15 cellular contexts compared by ENCODE assay signal in the genomic region with DNA sequence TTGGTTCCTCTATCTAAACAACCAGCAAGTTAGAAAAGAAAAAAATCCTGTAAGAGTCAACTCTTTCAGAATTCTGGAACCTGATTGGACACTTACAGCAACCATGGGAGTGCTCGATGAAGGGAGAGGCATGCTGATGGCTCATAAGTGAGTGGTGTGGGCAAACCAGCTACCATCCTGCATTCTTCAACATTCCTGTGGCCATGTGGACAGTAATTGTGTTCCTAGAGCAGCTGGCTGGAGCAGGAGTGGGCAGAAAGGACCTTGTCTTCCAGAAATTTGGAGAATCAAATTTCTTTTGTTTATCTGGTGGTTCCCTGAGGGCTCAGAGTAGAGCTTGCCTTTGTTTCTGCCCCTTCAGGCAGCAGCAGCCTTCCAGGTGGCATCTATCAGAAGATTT. TPM values are rescaled to one million over a fixed set of nuclear protein-coding genes. Genes with fewer than 3 reads are reported as not detected.
DNase-seq lines count a peak whose midpoint lies in the region; ATAC-seq, FAIRE-seq and TF ChIP-seq lines count a peak whose summit lies in the region.
"Had no signal": no experiment of that assay in that cellular context is flagged by ENCODE, and none has a peak within 500 bp of the region (broad histone marks: within the 10 kb centered on the region; RNA-seq: fewer than 3 reads in every experiment).

No MANE protein-coding gene starts in this region.

- no peaks in the 10 kb centered on the region for H3K79me1 ChIP-seq in IMR-90 (ENCODE audit: low read depth in 1 of 2, low read length in 2 of 2)

- CTCF ChIA-PET in IMR-90 (lab: Yijun Ruan, JAX): interaction anchor here (0.6 to 0.7 kb wide), 3 partner anchors 18 to 417 kb away, joined by 3 read pairs; no protein-coding TSS in a partner anchor

- H3K9me1 ChIP-seq in IMR-90 (ENCODE audit: insufficient read depth, low read length) (peaks cover 7% of the 10 kb centered on the region; the same call in 1 of the 2 replicates), keratinocyte (ENCODE audit: control insufficient read depth, extremely low read depth, insufficient read depth, low read length) (no peaks in the 10 kb centered on the region)

- no peaks in the 10 kb centered on the region for H3K9me3 ChIP-seq in IMR-90 (ENCODE audit: control insufficient read depth, insufficient read depth, low read length)
- H3K9me3 ChIP-seq in keratinocyte (ENCODE audit: control insufficient read depth, low read depth, low read length): no peaks in the 10 kb centered on the region
- H3K9me3 ChIP-seq in pancreas: no peaks in the 10 kb centered on the region

- H3K27ac ChIP-seq in IMR-90 (ENCODE audit: insufficient read depth, low read length) (peak overlapping the region; percentile 7; the same call in 1 of the 2 replicates), keratinocyte (ENCODE audit: control insufficient read depth, insufficient read depth, low read length) (no peak overlapping the region), pancreas (no peak overlapping the region)

- H2BK15ac ChIP-seq in IMR-90 (ENCODE audit: low read depth, low read length): no peak overlapping the region

- TF ChIP-seq RAD21 in IMR-90 (IDR thresholded peaks at IDR 0.05; ENCODE audit: low read length): no peak

- dilution Hi-C loops in IMR-90 (cut with HindIII; ENCODE audit: low sequenced_read_pairs, unreplicated experiment): no loop called here
- dilution Hi-C loops in keratinocyte (cut with MboI; ENCODE audit: extremely low pct_ligation_motif_present, low sequenced_read_pairs): no loop called here

- no peak overlapping the region; the same call in 1 of the 2 replicates for H2BK20ac ChIP-seq in IMR-90 (ENCODE audit: low read depth, low read length)

- no peak overlapping the region for H3K56ac ChIP-seq in IMR-90 (ENCODE audit: extremely low read depth, insufficient read depth, low read length)

- BruUV-seq in IMR-90 (replicated peaks; lab: Mats Ljungman, UMichigan): no TSS peak

- FAIRE-seq in keratinocyte (lab: Jason Lieb, UNC): peak; percentile 94
- no peak for FAIRE-seq in pancreas (lab: Jason Lieb, UNC)
- FAIRE-seq: GM12891 had no signal

- TF ChIP-seq POLR2A in IMR-90 (IDR thresholded peaks at IDR 0.05; ENCODE audit: low read depth, low read length): no peak

- DNase-seq in AG20443 (ENCODE audit: low spot score) (peak; percentile 93), IMR-90 (peak; percentile 94), astrocyte of the spinal cord (ENCODE audit: low read depth, low spot score) (peak; percentile 86), keratinocyte (ENCODE audit: low read depth, low spot score) (peak; percentile 11), ecto neural progenitor cell (ENCODE audit: low spot score) (no peak), mesenteric fat pad (ENCODE audit: low spot score) (no peak), retina (no peak), pancreas (no peak)
- DNase-seq: activated T-cell treated with anti-CD3 and anti-CD28 coated beads, Interleukin-2, amount 50 U/mL, for 1 hour; CD4-positive, CD25-positive, alpha-beta regulatory T cell; NCI-H526 treated with DMSO at 0.1 percent for 48 hours; stimulated activated CD4-positive, alpha-beta T cell treated with anti-CD3 and anti-CD28 coated beads, Interleukin-2, amount 100 ng/mL, for 48 hours; T-helper 9 cell had no signal

- ATAC-seq in IMR-90 (ENCODE audit: low read depth) (peak; percentile 99), pancreas (no peak)

- H2AK9ac ChIP-seq in IMR-90 (replicated peaks; ENCODE audit: low read depth, low read length, poor library complexity): no peak overlapping the region

- H2BK120ac ChIP-seq in IMR-90 (ENCODE audit: low read depth, low read length): no peak overlapping the region

- H4K5ac ChIP-seq in IMR-90 (ENCODE audit: low read depth, low read length): no peak overlapping the region

- H3K27me3 ChIP-seq in IMR-90 (ENCODE audit: control insufficient read depth, insufficient read depth, low read length): peaks cover 2% of the 10 kb centered on the region; the same call in 1 of the 2 replicates
- H3K27me3 ChIP-seq in keratinocyte (ENCODE audit: control insufficient read depth, extremely low read depth, insufficient read depth, low read length): no peaks in the 10 kb centered on the region
- no peaks in the 10 kb centered on the region for H3K27me3 ChIP-seq in pancreas

- POLR2A ChIA-PET in IMR-90 (lab: Charles Lee; ENCODE audit: unreplicated experiment): interaction anchor here (0.6 to 0.8 kb wide), 4 partner anchors 12 to 235 kb away, joined by 3 to 6 read pairs (median 3); no protein-coding TSS in a partner anchor

- H4K8ac ChIP-seq in IMR-90 (ENCODE audit: low read depth in 2 of 2, low read length in 2 of 2): peak overlapping the region in 1 of 2 experiments; percentile 13; a peak in 1 of 4 replicates

- H3K4me1 ChIP-seq in IMR-90 (ENCODE audit: control insufficient read depth, insufficient read depth, low read length) (peaks cover 8% of the 10 kb centered on the region), keratinocyte (ENCODE audit: control insufficient read depth, extremely low read depth, insufficient read depth, low read length) (peaks cover 13% of the 10 kb centered on the region), pancreas (no peaks in the 10 kb centered on the region)

- no peaks in the 10 kb centered on the region for H3K79me2 ChIP-seq in keratinocyte (ENCODE audit: control insufficient read depth, insufficient read depth, low read length)

- WGBS in IMR-90 (ENCODE audit: extremely low coverage in 2 of 2, insufficient read length in 1 of 2), 2 experiments: no CpG with 5 or more reads among the region's 1 CpG
- WGBS in pancreas, 2 donors: 46 to 57% methylated on average over 1 of the region's 1 CpG

- intact Hi-C loops in IMR-90 (cut with micrococcal nuclease): no loop called here
- intact Hi-C loops in pancreas (cut with DNase I): no loop called here

- no peak for TF ChIP-seq CTCF in IMR-90 (conservative IDR thresholded peaks at IDR 0.05; ENCODE audit: low read depth, low read length)
- no peak for TF ChIP-seq CTCF in astrocyte of the spinal cord (IDR thresholded peaks at IDR 0.05; ENCODE audit: low read depth, low read length)
- TF ChIP-seq CTCF in keratinocyte (optimal IDR thresholded peaks at IDR 0.05 in 1 of 3, IDR thresholded peaks at IDR 0.05 in 1 of 3, conservative IDR thresholded peaks at IDR 0.05 in 1 of 3; ENCODE audit: extremely low read depth in 1 of 3, insufficient read depth in 2 of 3, low read length in 3 of 3): no peak
- TF ChIP-seq CTCF in pancreas (IDR thresholded peaks at IDR 0.05): no peak

- no peak overlapping the region for H4K91ac ChIP-seq in IMR-90 (ENCODE audit: insufficient read depth, low read depth, low read length)

- H2AFZ ChIP-seq in IMR-90 (replicated peaks; ENCODE audit: low read length, poor library complexity) (peak overlapping the region; percentile 36), keratinocyte (ENCODE audit: control insufficient read depth, low read length) (no peak overlapping the region)

- no peak overlapping the region for H3K9ac ChIP-seq in IMR-90 (ENCODE audit: low read depth, low read length)
- no peak overlapping the region for H3K9ac ChIP-seq in keratinocyte (ENCODE audit: control insufficient read depth, extremely low read depth, insufficient read depth, low read length)

- no peak overlapping the region for H2AK5ac ChIP-seq in IMR-90 (ENCODE audit: low read depth, low read length)

- H3K4me2 ChIP-seq in IMR-90 (ENCODE audit: low read depth, low read length) (peak overlapping the region; percentile 21; the same call in 1 of the 2 replicates), keratinocyte (ENCODE audit: control insufficient read depth, extremely low read depth, insufficient read depth, low read depth, low read length) (peak overlapping the region; percentile 31)

- H3K23ac ChIP-seq in IMR-90 (ENCODE audit: low read depth, low read length): no peak overlapping the region

- H3K4me3 ChIP-seq in IMR-90 (ENCODE audit: insufficient read depth, low read depth, low read length) (no peak overlapping the region), astrocyte of the spinal cord (ENCODE audit: low read depth, low read length) (no peak overlapping the region), keratinocyte (ENCODE audit: control insufficient read depth in 2 of 3, extremely low read depth in 1 of 3, insufficient read depth in 2 of 3, low read depth in 1 of 3, low read length in 3 of 3) (no peak overlapping the region), pancreas (no peak overlapping the region)

- no peak overlapping the region for H3K18ac ChIP-seq in IMR-90 (ENCODE audit: low read depth, low read length)

- peak overlapping the region; percentile 3 for H2BK5ac ChIP-seq in IMR-90 (ENCODE audit: low read depth, low read length, poor library complexity, severe bottlenecking)

- H4K20me1 ChIP-seq in IMR-90 (ENCODE audit: insufficient read depth, low read length): no peaks in the 10 kb centered on the region
- no peaks in the 10 kb centered on the region for H4K20me1 ChIP-seq in keratinocyte (ENCODE audit: control insufficient read depth, extremely low read depth, insufficient read depth, low read length)

- in situ Hi-C loops in IMR-90 (cut with MboI; ENCODE audit: low sequenced_read_pairs): no loop called here
- in situ Hi-C loops in astrocyte of the spinal cord (cut with HindIII; ENCODE audit: low sequenced_read_pairs): no loop called here

- no peaks in the 10 kb centered on the region for H3K36me3 ChIP-seq in IMR-90 (ENCODE audit: control insufficient read depth, insufficient read depth, low read length)
- no peaks in the 10 kb centered on the region for H3K36me3 ChIP-seq in keratinocyte (ENCODE audit: control insufficient read depth in 2 of 2, extremely low read depth in 1 of 2, insufficient read depth in 2 of 2, low read length in 2 of 2)
- H3K36me3 ChIP-seq in pancreas: no peaks in the 10 kb centered on the region

- no peak overlapping the region for H3K4ac ChIP-seq in IMR-90 (ENCODE audit: low read depth, low read length)

- no peak overlapping the region for H3K14ac ChIP-seq in IMR-90 (replicated peaks; ENCODE audit: low read depth, low read length)

RNA-seq across cellular contexts. Expression of a gene that starts 22.5 kb away (rescaled TPM):
- not detected in 2 replicates for total RNA-seq in IMR-90 (2012; rRNA removed)
- polyA plus RNA-seq in IMR-90 (2012; rRNA removed): 0.24 TPM in 1 of 2 replicates, not detected in the other
- polyA plus RNA-seq in IMR-90 (2012; cell fraction: cytosol; rRNA removed): not detected in 2 replicates
- 0.40 TPM in 1 of 2 replicates, not detected in the other for polyA plus RNA-seq in IMR-90 (2012; cell fraction: nucleus; rRNA removed; ENCODE audit: low replicate concordance)
- polyA plus RNA-seq in keratinocyte: 0.19 to 2.9 TPM (median 0.59 TPM) in 3 replicates
- polyA plus RNA-seq in keratinocyte (2011; ENCODE audit: low read depth): not detected
- 2.0 and 4.9 TPM in 2 replicates for polyA plus RNA-seq in keratinocyte (2011; cell fraction: cytosol; rRNA removed)
- 3.4 and 6.0 TPM in 2 replicates for polyA plus RNA-seq in keratinocyte (2011; cell fraction: nucleus; rRNA removed)
- 0.25 and 2.2 TPM in 2 replicates for polyA plus RNA-seq in keratinocyte (2012; ENCODE audit: low replicate concordance)
- polyA minus RNA-seq in keratinocyte: not detected in 3 replicates
- polyA minus RNA-seq in keratinocyte (2011; cell fraction: cytosol; rRNA and poly(A)+ RNA removed): not detected
- polyA minus RNA-seq in keratinocyte (2011; cell fraction: nucleus; rRNA and poly(A)+ RNA removed): not detected in 2 replicates
- not detected for total RNA-seq in mesenteric fat pad
- under 1 TPM in 1 of 6 donors, not detected in 5; 0.94 TPM for total RNA-seq in pancreas
- polyA plus RNA-seq in pancreas: 1 to 10 TPM; 1.9 to 2.3 TPM
- total RNA-seq: CD4-positive, CD25-positive, alpha-beta regulatory T cell; cerebellum had no signal
- polyA plus RNA-seq: CD4-positive, CD25-positive, alpha-beta regulatory T cell had no signal

RNA-seq across cellular contexts. Expression of a gene that starts 25.6 kb away (rescaled TPM):
- total RNA-seq in IMR-90 (2012; rRNA removed): 0.18 and 0.28 TPM in 2 replicates
- 0.07 and 0.14 TPM in 2 replicates for polyA plus RNA-seq in IMR-90 (2012; rRNA removed)
- polyA plus RNA-seq in IMR-90 (2012; cell fraction: cytosol; rRNA removed): 0.36 and 0.54 TPM in 2 replicates
- polyA plus RNA-seq in IMR-90 (2012; cell fraction: nucleus; rRNA removed; ENCODE audit: low replicate concordance): 0.05 and 0.21 TPM in 2 replicates
- 0.03 TPM in 1 of 3 replicates, not detected in the others for polyA plus RNA-seq in keratinocyte
- not detected for polyA plus RNA-seq in keratinocyte (2011; ENCODE audit: low read depth)
- polyA plus RNA-seq in keratinocyte (2011; cell fraction: cytosol; rRNA removed): not detected in 2 replicates
- polyA plus RNA-seq in keratinocyte (2011; cell fraction: nucleus; rRNA removed): not detected in 2 replicates
- not detected in 2 replicates for polyA plus RNA-seq in keratinocyte (2012; ENCODE audit: low replicate concordance)
- polyA minus RNA-seq in keratinocyte: not detected in 3 replicates
- not detected for polyA minus RNA-seq in keratinocyte (2011; cell fraction: cytosol; rRNA and poly(A)+ RNA removed)
- polyA minus RNA-seq in keratinocyte (2011; cell fraction: nucleus; rRNA and poly(A)+ RNA removed): not detected in 2 replicates
- total RNA-seq in mesenteric fat pad: 0.48 TPM
- 1 to 10 TPM in 2 of 6 donors, under 1 TPM in 4; 0.57 to 2.0 (median 0.88) TPM for total RNA-seq in pancreas
- 10 to 100 TPM in 1 of 2 donors, 1 to 10 TPM in 1; 6.9 to 18.2 TPM for polyA plus RNA-seq in pancreas
- total RNA-seq: CD4-positive, CD25-positive, alpha-beta regulatory T cell had no signal

RNA-seq across cellular contexts. Expression of a gene that starts 37.2 kb away (rescaled TPM):
- total RNA-seq in IMR-90 (2012; rRNA removed): 98.6 and 120 TPM in 2 replicates
- polyA plus RNA-seq in IMR-90 (2012; rRNA removed): 110 and 115 TPM in 2 replicates
- polyA plus RNA-seq in IMR-90 (2012; cell fraction: cytosol; rRNA removed): 108 and 137 TPM in 2 replicates
- 79.7 and 108 TPM in 2 replicates for polyA plus RNA-seq in IMR-90 (2012; cell fraction: nucleus; rRNA removed; ENCODE audit: low replicate concordance)
- 139 to 192 TPM (median 148 TPM) in 3 replicates for polyA plus RNA-seq in keratinocyte
- 50.6 TPM for polyA plus RNA-seq in keratinocyte (2011; ENCODE audit: low read depth)
- polyA plus RNA-seq in keratinocyte (2011; cell fraction: cytosol; rRNA removed): 149 and 154 TPM in 2 replicates
- 113 and 122 TPM in 2 replicates for polyA plus RNA-seq in keratinocyte (2011; cell fraction: nucleus; rRNA removed)
- polyA plus RNA-seq in keratinocyte (2012; ENCODE audit: low replicate concordance): 73.7 and 135 TPM in 2 replicates
- polyA minus RNA-seq in keratinocyte: 115 to 176 TPM (median 150 TPM) in 3 replicates
- 109 TPM for polyA minus RNA-seq in keratinocyte (2011; cell fraction: cytosol; rRNA and poly(A)+ RNA removed)
- polyA minus RNA-seq in keratinocyte (2011; cell fraction: nucleus; rRNA and poly(A)+ RNA removed): 40.9 and 56.7 TPM in 2 replicates
- 77.4 TPM for total RNA-seq in mesenteric fat pad
- total RNA-seq in pancreas: 10 to 100 TPM; 33.4 to 48.7 (median 38.8) TPM
- 10 to 100 TPM; 27.7 to 31.3 TPM for polyA plus RNA-seq in pancreas

RNA-seq across cellular contexts. Expression of a gene that starts 40.2 kb away (rescaled TPM):
- 136 and 163 TPM in 2 replicates for total RNA-seq in IMR-90 (2012; rRNA removed)
- polyA plus RNA-seq in IMR-90 (2012; rRNA removed): 142 and 165 TPM in 2 replicates
- 137 and 138 TPM in 2 replicates for polyA plus RNA-seq in IMR-90 (2012; cell fraction: cytosol; rRNA removed)
- polyA plus RNA-seq in IMR-90 (2012; cell fraction: nucleus; rRNA removed; ENCODE audit: low replicate concordance): 99.1 and 163 TPM in 2 replicates
- polyA plus RNA-seq in keratinocyte: 140 to 158 TPM (median 152 TPM) in 3 replicates
- 51.7 TPM for polyA plus RNA-seq in keratinocyte (2011; ENCODE audit: low read depth)
- polyA plus RNA-seq in keratinocyte (2011; cell fraction: cytosol; rRNA removed): 112 and 180 TPM in 2 replicates
- 78.5 and 91.9 TPM in 2 replicates for polyA plus RNA-seq in keratinocyte (2011; cell fraction: nucleus; rRNA removed)
- 90.4 and 165 TPM in 2 replicates for polyA plus RNA-seq in keratinocyte (2012; ENCODE audit: low replicate concordance)
- 77.2 to 216 TPM (median 100.0 TPM) in 3 replicates for polyA minus RNA-seq in keratinocyte
- polyA minus RNA-seq in keratinocyte (2011; cell fraction: cytosol; rRNA and poly(A)+ RNA removed): 81.9 TPM
- polyA minus RNA-seq in keratinocyte (2011; cell fraction: nucleus; rRNA and poly(A)+ RNA removed): 19.7 and 33.3 TPM in 2 replicates
- 60.2 TPM for total RNA-seq in mesenteric fat pad
- 10 to 100 TPM; 40.6 to 57.3 (median 47.7) TPM for total RNA-seq in pancreas
- polyA plus RNA-seq in pancreas: 10 to 100 TPM; 68.3 to 86.4 TPM

RNA-seq across cellular contexts. Expression of a gene that starts 59.4 kb away (rescaled TPM):
- 1.1 and 1.4 TPM in 2 replicates for total RNA-seq in IMR-90 (2012; rRNA removed)
- 5.5 and 5.7 TPM in 2 replicates for polyA plus RNA-seq in IMR-90 (2012; rRNA removed)
- 5.5 and 7.4 TPM in 2 replicates for polyA plus RNA-seq in IMR-90 (2012; cell fraction: cytosol; rRNA removed)
- polyA plus RNA-seq in IMR-90 (2012; cell fraction: nucleus; rRNA removed; ENCODE audit: low replicate concordance): 21.5 and 34.8 TPM in 2 replicates
- 0.03 to 0.18 TPM (median 0.03 TPM) in 3 replicates for polyA plus RNA-seq in keratinocyte
- polyA plus RNA-seq in keratinocyte (2011; ENCODE audit: low read depth): 0.27 TPM
- polyA plus RNA-seq in keratinocyte (2011; cell fraction: cytosol; rRNA removed): 0.06 and 0.08 TPM in 2 replicates
- 0.14 and 0.25 TPM in 2 replicates for polyA plus RNA-seq in keratinocyte (2011; cell fraction: nucleus; rRNA removed)
- 0.24 and 0.34 TPM in 2 replicates for polyA plus RNA-seq in keratinocyte (2012; ENCODE audit: low replicate concordance)
- 0.06 to 0.13 TPM in 2 of 3 replicates, not detected in the other for polyA minus RNA-seq in keratinocyte
- not detected for polyA minus RNA-seq in keratinocyte (2011; cell fraction: cytosol; rRNA and poly(A)+ RNA removed)
- polyA minus RNA-seq in keratinocyte (2011; cell fraction: nucleus; rRNA and poly(A)+ RNA removed): 0.16 TPM in 1 of 2 replicates, not detected in the other
- 267 TPM for total RNA-seq in mesenteric fat pad
- 10 to 100 TPM in 3 of 6 donors, 1 to 10 TPM in 3; 5.1 to 49.3 (median 11.5) TPM for total RNA-seq in pancreas
- 10 to 100 TPM; 19.9 to 21.4 TPM for polyA plus RNA-seq in pancreas

Comparison
In these comparisons a context has a peak if more than half of its experiments do, and no peak if none do; other contexts are left out.
1. DNase-seq: peak in AG20443 (single experiment), IMR-90 (single experiment), astrocyte of the spinal cord (single experiment) and keratinocyte (single experiment); none in ecto neural progenitor cell (single experiment), mesenteric fat pad (single experiment), retina (single experiment) and pancreas (0 of 6).